ENCODE assay signal across 1 cellular context in the genomic region with DNA sequence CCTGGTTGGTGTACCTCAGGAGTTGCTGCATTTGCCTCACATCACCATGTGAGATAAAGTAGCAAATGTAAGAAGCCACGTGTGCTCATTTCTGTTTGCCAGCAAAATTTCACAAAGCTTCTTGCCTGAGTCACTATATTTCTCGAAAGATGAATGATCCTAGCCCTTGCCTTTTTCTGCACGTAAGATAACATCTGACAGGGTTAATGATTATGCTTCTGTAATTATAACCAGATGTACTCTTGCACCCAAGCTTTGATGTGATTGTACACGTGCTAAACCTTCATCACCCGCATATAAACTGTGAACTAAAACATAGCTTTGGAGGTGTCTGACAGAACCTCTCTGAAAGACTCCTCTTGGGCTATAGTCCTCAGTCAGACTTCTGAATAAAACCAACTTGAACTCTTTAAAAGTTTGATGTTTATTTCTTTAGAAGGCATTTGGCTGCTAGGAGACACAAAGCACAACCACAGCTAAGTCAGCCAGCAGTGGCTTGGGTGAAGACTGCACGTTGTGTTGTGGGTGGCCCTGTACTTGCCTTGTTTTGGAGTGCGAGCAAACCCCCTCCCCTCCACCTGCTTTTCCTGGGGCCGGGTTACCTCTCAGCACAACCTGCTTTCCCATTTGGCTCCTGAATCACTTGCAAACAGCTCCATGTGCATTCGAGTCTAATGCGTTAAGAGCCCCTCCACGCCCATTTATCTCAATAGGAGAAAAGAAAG.
TF ChIP-seq lines count a peak whose summit lies in the region.

No MANE protein-coding gene starts in this region.

TF ChIP-seq in HepG2, 621 proteins besides CTCF, POLR2A, EP300 and RAD21 (continued from another document and continues in another):
- peak; percentile 69 for TF ChIP-seq ARID4A (CRISPR knock-in tag; IDR thresholded peaks at IDR 0.05; ENCODE audit: borderline replicate concordance)
- TF ChIP-seq KDM2A (CRISPR knock-in tag; IDR thresholded peaks at IDR 0.05; ENCODE audit: borderline replicate concordance, low read depth), result no peak
- TF ChIP-seq GRHL1 (CRISPR knock-in tag; conservative IDR thresholded peaks at IDR 0.05), result no peak
- TF ChIP-seq, protein P1, sequence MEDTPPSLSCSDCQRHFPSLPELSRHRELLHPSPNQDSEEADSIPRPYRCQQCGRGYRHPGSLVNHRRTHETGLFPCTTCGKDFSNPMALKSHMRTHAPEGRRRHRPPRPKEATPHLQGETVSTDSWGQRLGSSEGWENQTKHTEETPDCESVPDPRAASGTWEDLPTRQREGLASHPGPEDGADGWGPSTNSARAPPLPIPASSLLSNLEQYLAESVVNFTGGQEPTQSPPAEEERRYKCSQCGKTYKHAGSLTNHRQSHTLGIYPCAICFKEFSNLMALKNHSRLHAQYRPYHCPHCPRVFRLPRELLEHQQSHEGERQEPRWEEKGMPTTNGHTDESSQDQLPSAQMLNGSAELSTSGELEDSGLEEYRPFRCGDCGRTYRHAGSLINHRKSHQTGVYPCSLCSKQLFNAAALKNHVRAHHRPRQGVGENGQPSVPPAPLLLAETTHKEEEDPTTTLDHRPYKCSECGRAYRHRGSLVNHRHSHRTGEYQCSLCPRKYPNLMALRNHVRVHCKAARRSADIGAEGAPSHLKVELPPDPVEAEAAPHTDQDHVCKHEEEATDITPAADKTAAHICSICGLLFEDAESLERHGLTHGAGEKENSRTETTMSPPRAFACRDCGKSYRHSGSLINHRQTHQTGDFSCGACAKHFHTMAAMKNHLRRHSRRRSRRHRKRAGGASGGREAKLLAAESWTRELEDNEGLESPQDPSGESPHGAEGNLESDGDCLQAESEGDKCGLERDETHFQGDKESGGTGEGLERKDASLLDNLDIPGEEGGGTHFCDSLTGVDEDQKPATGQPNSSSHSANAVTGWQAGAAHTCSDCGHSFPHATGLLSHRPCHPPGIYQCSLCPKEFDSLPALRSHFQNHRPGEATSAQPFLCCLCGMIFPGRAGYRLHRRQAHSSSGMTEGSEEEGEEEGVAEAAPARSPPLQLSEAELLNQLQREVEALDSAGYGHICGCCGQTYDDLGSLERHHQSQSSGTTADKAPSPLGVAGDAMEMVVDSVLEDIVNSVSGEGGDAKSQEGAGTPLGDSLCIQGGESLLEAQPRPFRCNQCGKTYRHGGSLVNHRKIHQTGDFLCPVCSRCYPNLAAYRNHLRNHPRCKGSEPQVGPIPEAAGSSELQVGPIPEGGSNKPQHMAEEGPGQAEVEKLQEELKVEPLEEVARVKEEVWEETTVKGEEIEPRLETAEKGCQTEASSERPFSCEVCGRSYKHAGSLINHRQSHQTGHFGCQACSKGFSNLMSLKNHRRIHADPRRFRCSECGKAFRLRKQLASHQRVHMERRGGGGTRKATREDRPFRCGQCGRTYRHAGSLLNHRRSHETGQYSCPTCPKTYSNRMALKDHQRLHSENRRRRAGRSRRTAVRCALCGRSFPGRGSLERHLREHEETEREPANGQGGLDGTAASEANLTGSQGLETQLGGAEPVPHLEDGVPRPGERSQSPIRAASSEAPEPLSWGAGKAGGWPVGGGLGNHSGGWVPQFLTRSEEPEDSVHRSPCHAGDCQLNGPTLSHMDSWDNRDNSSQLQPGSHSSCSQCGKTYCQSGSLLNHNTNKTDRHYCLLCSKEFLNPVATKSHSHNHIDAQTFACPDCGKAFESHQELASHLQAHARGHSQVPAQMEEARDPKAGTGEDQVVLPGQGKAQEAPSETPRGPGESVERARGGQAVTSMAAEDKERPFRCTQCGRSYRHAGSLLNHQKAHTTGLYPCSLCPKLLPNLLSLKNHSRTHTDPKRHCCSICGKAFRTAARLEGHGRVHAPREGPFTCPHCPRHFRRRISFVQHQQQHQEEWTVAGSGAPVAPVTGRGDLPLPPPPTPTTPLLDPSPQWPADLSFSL (CRISPR knock-in tag; IDR thresholded peaks at IDR 0.05), result no peak
- TF ChIP-seq HDAC1 (CRISPR knock-in tag; IDR thresholded peaks at IDR 0.05), result peak; percentile 71
- 0 out of 2 replicates have a peak, but pooled peaks have one; percentile 17 for TF ChIP-seq MEIS2 (CRISPR knock-in tag; IDR thresholded peaks at IDR 0.05)
- no peak for TF ChIP-seq PRDM15 (CRISPR knock-in tag; IDR thresholded peaks at IDR 0.05)
- TF ChIP-seq BCL6 (CRISPR knock-in tag; IDR thresholded peaks at IDR 0.05), result peak; percentile 68
- 0 out of 2 replicates have a peak, but pooled peaks have one; percentile 77 for TF ChIP-seq ZNF547 (CRISPR knock-in tag; IDR thresholded peaks at IDR 0.05)
- TF ChIP-seq ATRX (CRISPR knock-in tag; IDR thresholded peaks at IDR 0.05; ENCODE audit: borderline replicate concordance), result no peak
- TF ChIP-seq MED1 (CRISPR knock-in tag; IDR thresholded peaks at IDR 0.05), result peak; percentile 39; the same call in 1 of the 2 replicates
- TF ChIP-seq TCF7 (IDR thresholded peaks at IDR 0.05; ENCODE audit: low read depth), result peak; percentile 82
- no peak for TF ChIP-seq RFXAP (CRISPR knock-in tag; IDR thresholded peaks at IDR 0.05; ENCODE audit: borderline replicate concordance)
- TF ChIP-seq, protein P2, sequence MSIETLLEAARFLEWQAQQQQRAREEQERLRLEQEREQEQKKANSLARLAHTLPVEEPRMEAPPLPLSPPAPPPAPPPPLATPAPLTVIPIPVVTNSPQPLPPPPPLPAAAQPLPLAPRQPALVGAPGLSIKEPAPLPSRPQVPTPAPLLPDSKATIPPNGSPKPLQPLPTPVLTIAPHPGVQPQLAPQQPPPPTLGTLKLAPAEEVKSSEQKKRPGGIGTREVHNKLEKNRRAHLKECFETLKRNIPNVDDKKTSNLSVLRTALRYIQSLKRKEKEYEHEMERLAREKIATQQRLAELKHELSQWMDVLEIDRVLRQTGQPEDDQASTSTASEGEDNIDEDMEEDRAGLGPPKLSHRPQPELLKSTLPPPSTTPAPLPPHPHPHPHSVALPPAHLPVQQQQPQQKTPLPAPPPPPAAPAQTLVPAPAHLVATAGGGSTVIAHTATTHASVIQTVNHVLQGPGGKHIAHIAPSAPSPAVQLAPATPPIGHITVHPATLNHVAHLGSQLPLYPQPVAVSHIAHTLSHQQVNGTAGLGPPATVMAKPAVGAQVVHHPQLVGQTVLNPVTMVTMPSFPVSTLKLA (IDR thresholded peaks at IDR 0.05), result peak; percentile 98
- TF ChIP-seq MXD4 (CRISPR knock-in tag; IDR thresholded peaks at IDR 0.05), result peak; percentile 90; the same call in 1 of the 2 replicates
- no peak for TF ChIP-seq SIN3B (IDR thresholded peaks at IDR 0.05; ENCODE audit: low read length)
- TF ChIP-seq, protein P3, sequence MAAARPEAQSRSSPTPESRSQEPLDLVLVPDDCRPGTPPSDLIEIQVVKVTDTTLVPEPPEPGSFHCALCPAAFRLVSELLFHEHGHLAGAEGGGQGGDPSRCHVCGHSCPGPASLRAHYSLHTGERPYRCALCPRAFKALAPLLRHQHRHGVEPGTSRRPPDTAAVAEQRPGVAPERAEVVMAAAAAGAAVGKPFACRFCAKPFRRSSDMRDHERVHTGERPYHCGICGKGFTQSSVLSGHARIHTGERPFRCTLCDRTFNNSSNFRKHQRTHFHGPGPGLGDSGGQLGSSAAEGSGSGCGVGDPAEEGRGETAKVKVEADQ (CRISPR knock-in tag; IDR thresholded peaks at IDR 0.05; ENCODE audit: borderline replicate concordance), result no peak
- TF ChIP-seq SIN3A (IDR thresholded peaks at IDR 0.05; ENCODE audit: borderline replicate concordance, low read depth, low read length), result peak; percentile 89
- TF ChIP-seq SOX13 (IDR thresholded peaks at IDR 0.05), result no peak
- TF ChIP-seq SOX13 (CRISPR knock-in tag; conservative IDR thresholded peaks at IDR 0.05 in 1 of 2, IDR thresholded peaks at IDR 0.05 in 1 of 2), result peak in 1 of 2 experiments; percentile 38; a peak in 1 of 4 replicates
- TF ChIP-seq FOSL2 (CRISPR knock-in tag; IDR thresholded peaks at IDR 0.05), result peak; percentile 73
- TF ChIP-seq HDAC2 (CRISPR knock-in tag; IDR thresholded peaks at IDR 0.05), result peak; percentile 62; the same call in 1 of the 2 replicates
- TF ChIP-seq, protein P4, sequence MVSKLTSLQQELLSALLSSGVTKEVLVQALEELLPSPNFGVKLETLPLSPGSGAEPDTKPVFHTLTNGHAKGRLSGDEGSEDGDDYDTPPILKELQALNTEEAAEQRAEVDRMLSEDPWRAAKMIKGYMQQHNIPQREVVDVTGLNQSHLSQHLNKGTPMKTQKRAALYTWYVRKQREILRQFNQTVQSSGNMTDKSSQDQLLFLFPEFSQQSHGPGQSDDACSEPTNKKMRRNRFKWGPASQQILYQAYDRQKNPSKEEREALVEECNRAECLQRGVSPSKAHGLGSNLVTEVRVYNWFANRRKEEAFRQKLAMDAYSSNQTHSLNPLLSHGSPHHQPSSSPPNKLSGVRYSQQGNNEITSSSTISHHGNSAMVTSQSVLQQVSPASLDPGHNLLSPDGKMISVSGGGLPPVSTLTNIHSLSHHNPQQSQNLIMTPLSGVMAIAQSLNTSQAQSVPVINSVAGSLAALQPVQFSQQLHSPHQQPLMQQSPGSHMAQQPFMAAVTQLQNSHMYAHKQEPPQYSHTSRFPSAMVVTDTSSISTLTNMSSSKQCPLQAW (CRISPR knock-in tag; IDR thresholded peaks at IDR 0.05), result peak; percentile 96
- TF ChIP-seq MXD1 (CRISPR knock-in tag; IDR thresholded peaks at IDR 0.05), result no peak
